In genomic region chr12:123972448-123973401, GRCh38 we compare ENCODE assay signal across 8 cellular contexts. TPM values are rescaled to one million over a fixed set of nuclear protein-coding genes. Genes with fewer than 3 reads are reported as not detected.
A peak's percentile ranks its signal among the peaks of the same experiment; 100 is the strongest.
DNase-seq lines count a peak whose midpoint lies in the region; ATAC-seq and TF ChIP-seq lines count a peak whose summit lies in the region.

TSS of gene CCDC92 (minus strand) at chr12:123972831. CDS start at chr12:123944305, 28,526 bp downstream.
TSS of gene ZNF664 (plus strand) at chr12:123973215. CDS start at chr12:124012145, 38,930 bp downstream.

- no peaks in the 10 kb centered on the region for H3K27me3 ChIP-seq in SU-DHL-6 (ENCODE audit: low read length)
- H3K27me3 ChIP-seq in transverse colon, result no peaks in the 10 kb centered on the region

- H3K4me3 ChIP-seq in GM12864 (ENCODE audit: low read depth, low read length) (peak within 1 kb of the TSS; percentile 73), SU-DHL-6 (ENCODE audit: insufficient read depth, low read length, poor library complexity, severe bottlenecking) (peak within 1 kb of the TSS; percentile 83), transverse colon (peak within 1 kb of the TSS; percentile 98 to 100 (median 98))

- TF ChIP-seq CTCF in GM12864 (IDR thresholded peaks at IDR 0.05; ENCODE audit: low read depth, low read length, missing control alignments), result peak; percentile 18
- no peak for TF ChIP-seq CTCF in SU-DHL-6 (IDR thresholded peaks at IDR 0.05; ENCODE audit: insufficient read depth, low read length, poor library complexity, severe bottlenecking)
- peak in 2 of 5 experiments; percentile 12 to 22 for TF ChIP-seq CTCF in transverse colon (IDR thresholded peaks at IDR 0.05)

- WGBS in transverse colon (ENCODE audit: low coverage in 1 of 2), 2 donors, result 2% methylated on average over 11 of the region's 138 CpGs; no CpG with 5 or more reads in 1 of the 2 donors

- intact Hi-C loops in Right ventricle myocardium superior (cut with DNase I), result no loop called here
- intact Hi-C loops in transverse colon (cut with DNase I; ENCODE audit: low total_unique reads), result no loop called here

- no peaks in the 10 kb centered on the region for H3K9me2 ChIP-seq in SU-DHL-6 (replicated peaks; ENCODE audit: insufficient read depth, low read length)

- H3F3A ChIP-seq in SU-DHL-6 (ENCODE audit: insufficient read depth), result peaks cover 5% of the 10 kb centered on the region; the same call in 1 of the 2 replicates

- H3K79me2 ChIP-seq in SU-DHL-6 (ENCODE audit: insufficient read depth, low read length), result peaks cover 5% of the 10 kb centered on the region; the same call in 1 of the 2 replicates

- in situ Hi-C loops in transverse colon (cut with MboI; ENCODE audit: low pct_ligation_motif_present in 1 of 4, low pct_unique_long_range_greater_than_20kb in 1 of 4, low sequenced_read_pairs in 3 of 4), result no loop called here

- TF ChIP-seq POLR2A in transverse colon (IDR thresholded peaks at IDR 0.05), result peak; percentile 59

- ATAC-seq in HG02588 (IDR thresholded peaks at IDR 0.05; ENCODE audit: unreplicated experiment) (peak; percentile 78), Right ventricle myocardium superior (ENCODE audit: poor library complexity) (peak; percentile 91)

- TF ChIP-seq EP300 in transverse colon (IDR thresholded peaks at IDR 0.05; ENCODE audit: low read depth), result no peak

- DNase-seq in GM12864 (ENCODE audit: low read depth) (peak; percentile 68), NCI-H1092 (lab: John Stamatoyannopoulos, UW) (peak; percentile 87), Right ventricle myocardium superior (peak; percentile 94), pons (ENCODE audit: low spot score) (peak; percentile 84), transverse colon (peak; percentile 96)
- peak; percentile 90 for DNase-seq in activated naive CD8-positive, alpha-beta T cell treated with anti-CD3 and anti-CD28 coated beads, Interleukin-2, amount 50 U/mL, for 16 hours (ENCODE audit: low read depth, low spot score)

- H4K20me1 ChIP-seq in SU-DHL-6 (ENCODE audit: low read depth, low read length), result peaks cover 5% of the 10 kb centered on the region; the same call in 1 of the 2 replicates

- H3K36me3 ChIP-seq in SU-DHL-6 (ENCODE audit: low read length) (no peaks in the 10 kb centered on the region; the same call in 1 of the 2 replicates), transverse colon (peaks cover 0 to 6% (median 1%) of the 10 kb centered on the region in 4 donors)

- H2AFZ ChIP-seq in SU-DHL-6 (ENCODE audit: low read depth, low read length, severe bottlenecking), result peak within 1 kb of the TSS; percentile 70

- peak within 1 kb of the TSS; percentile 62 for H3K9ac ChIP-seq in SU-DHL-6 (ENCODE audit: low read length)

- H3K27ac ChIP-seq in SU-DHL-6 (ENCODE audit: low read depth, low read length) (no peak within 1 kb of the TSS), transverse colon (peak within 1 kb of the TSS; percentile 98 to 100 (median 99))

- peak within 1 kb of the TSS; percentile 86 for H3K4me2 ChIP-seq in SU-DHL-6 (ENCODE audit: low read depth, low read length, poor library complexity, severe bottlenecking)

- peaks cover 6 to 29% (median 18%) of the 10 kb centered on the region in 4 donors for H3K4me1 ChIP-seq in transverse colon

- no peaks in the 10 kb centered on the region for H3K9me3 ChIP-seq in SU-DHL-6 (ENCODE audit: insufficient read depth, low read length)
- H3K9me3 ChIP-seq in transverse colon, result no peaks in the 10 kb centered on the region

RNA-seq across cellular contexts. Expression of gene CCDC92, which starts in this region (rescaled TPM):
- total RNA-seq in Right ventricle myocardium superior, result 54.0 TPM
- 10 to 100 TPM; 14.8 to 48.8 (median 21.1) TPM for total RNA-seq in transverse colon

RNA-seq across cellular contexts. Expression of gene ZNF664, which starts in this region (rescaled TPM):
- total RNA-seq in Right ventricle myocardium superior (71.3 TPM), transverse colon (100 to 1,000 TPM in 2 of 4 donors, 10 to 100 TPM in 2; 84.4 to 144 (median 103) TPM)
